ENCODE assay signal across 1 cellular context in genomic region chr1:150293433-150294253, GRCh38.
TF ChIP-seq lines count a peak whose summit lies in the region.

TSS of gene MRPS21 (plus strand) at chr1:150293861. CDS start at chr1:150294367, 506 bp downstream.

TF ChIP-seq in HepG2, 621 proteins besides CTCF, POLR2A, EP300 and RAD21 (continued from another document and continues in another):
- TF ChIP-seq NFAT5 (CRISPR knock-in tag; IDR thresholded peaks at IDR 0.05): no peak
- TF ChIP-seq ZBTB39 (CRISPR knock-in tag; IDR thresholded peaks at IDR 0.05): no peak
- no peak for TF ChIP-seq GPN1 (CRISPR knock-in tag; IDR thresholded peaks at IDR 0.05; ENCODE audit: borderline replicate concordance)
- TF ChIP-seq TCF12 (IDR thresholded peaks at IDR 0.05): no peak
- TF ChIP-seq TCF12 (CRISPR knock-in tag; IDR thresholded peaks at IDR 0.05): no peak
- no peak; the same call in 1 of the 2 replicates for TF ChIP-seq ZBTB4 (CRISPR knock-in tag; IDR thresholded peaks at IDR 0.05; ENCODE audit: borderline replicate concordance)
- TF ChIP-seq ZNF770 (CRISPR knock-in tag; IDR thresholded peaks at IDR 0.05): peak; percentile 89
- no peak for TF ChIP-seq ZNF619 (CRISPR knock-in tag; IDR thresholded peaks at IDR 0.05)
- TF ChIP-seq ZFP91 (CRISPR knock-in tag; IDR thresholded peaks at IDR 0.05; ENCODE audit: borderline replicate concordance): peak; percentile 72
- peak; percentile 90; the same call in 1 of the 2 replicates for TF ChIP-seq ZNF580 (CRISPR knock-in tag; IDR thresholded peaks at IDR 0.05; ENCODE audit: borderline replicate concordance, low read depth)
- peak; percentile 30; the same call in 1 of the 2 replicates for TF ChIP-seq TFAP4 (IDR thresholded peaks at IDR 0.05; ENCODE audit: borderline replicate concordance, low read depth)
- no peak for TF ChIP-seq HDAC6 (IDR thresholded peaks at IDR 0.05; ENCODE audit: low read depth, low read length)
- no peak for TF ChIP-seq ONECUT2 (CRISPR knock-in tag; IDR thresholded peaks at IDR 0.05)
- TF ChIP-seq E2F1 (CRISPR knock-in tag; IDR thresholded peaks at IDR 0.05): peak; percentile 71
- TF ChIP-seq UBTF (CRISPR knock-in tag; IDR thresholded peaks at IDR 0.05): peak; percentile 41; the same call in 1 of the 2 replicates
- TF ChIP-seq ZBTB44 (CRISPR knock-in tag; IDR thresholded peaks at IDR 0.05): no peak
- TF ChIP-seq KDM3A (CRISPR knock-in tag; IDR thresholded peaks at IDR 0.05; ENCODE audit: low read depth): 0 out of 2 replicates have a peak, but pooled peaks have one; percentile 25
- peak; percentile 54; the same call in 1 of the 2 replicates for TF ChIP-seq TFE3 (CRISPR knock-in tag; IDR thresholded peaks at IDR 0.05)
- no peak for TF ChIP-seq ZNF224 (CRISPR knock-in tag; IDR thresholded peaks at IDR 0.05)
- TF ChIP-seq IKZF1 (IDR thresholded peaks at IDR 0.05): no peak
- TF ChIP-seq CENPX (CRISPR knock-in tag; IDR thresholded peaks at IDR 0.05): no peak
- TF ChIP-seq ZNF496 (CRISPR knock-in tag; IDR thresholded peaks at IDR 0.05; ENCODE audit: insufficient replicate concordance): no peak
- TF ChIP-seq RFX5 (IDR thresholded peaks at IDR 0.05; ENCODE audit: low read depth, low read length): 0 out of 2 replicates have a peak, but pooled peaks have one; percentile 41
